8 cellular contexts compared by ENCODE assay signal in the genomic region with DNA sequence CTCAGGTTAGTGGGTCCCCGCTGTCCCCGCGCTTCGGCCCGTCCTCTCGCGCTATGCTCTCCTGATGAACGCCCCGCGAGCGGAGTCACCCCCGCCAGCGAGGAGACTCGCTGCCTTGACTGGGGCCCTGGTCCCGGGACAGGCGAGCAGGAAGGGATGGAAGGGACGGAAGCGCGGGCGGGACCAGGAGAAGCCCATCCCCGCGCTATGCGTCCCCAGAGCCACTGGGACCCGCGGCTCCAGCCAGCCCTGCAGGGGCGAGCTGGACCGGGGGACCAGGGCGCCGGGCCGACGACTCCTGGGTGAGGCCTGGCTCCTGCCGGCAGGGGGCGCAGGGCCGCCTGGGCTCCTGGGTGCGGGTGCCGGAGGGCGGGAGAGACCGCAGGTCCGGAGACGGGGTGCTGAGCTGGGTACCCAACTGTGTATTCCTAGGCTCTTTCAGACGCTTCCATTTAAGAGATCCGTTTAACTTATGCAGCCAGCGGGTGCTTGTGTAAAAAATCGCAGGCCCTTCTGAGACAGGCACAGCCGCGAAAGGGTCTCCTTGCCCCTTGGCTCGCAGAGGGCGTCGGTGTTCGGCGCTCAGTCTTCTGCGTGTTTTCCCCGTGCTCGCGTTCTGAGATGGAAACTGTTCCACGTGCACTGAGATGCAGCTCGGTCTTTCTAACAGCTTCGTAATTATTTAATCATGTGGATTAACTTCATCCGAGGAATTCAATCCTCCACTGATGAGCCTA. TPM values are rescaled to one million over a fixed set of nuclear protein-coding genes. Genes with fewer than 3 reads are reported as not detected.
DNase-seq lines count a peak whose midpoint lies in the region; ATAC-seq and TF ChIP-seq lines count a peak whose summit lies in the region.

No MANE protein-coding gene starts in this region.

- DNase-seq in A172 (ENCODE audit: low spot score) = peak; percentile 19
- DNase-seq in NCI-H69 (lab: John Stamatoyannopoulos, UW) = peak; percentile 61
- peak; percentile 71 for DNase-seq in activated T-cell treated with anti-CD3 and anti-CD28 coated beads for 24 hours (ENCODE audit: low read depth)
- DNase-seq in epidermal melanocyte (ENCODE audit: insufficient read length, low spot score) = peak; percentile 82
- peak; percentile 55 for DNase-seq in middle frontal gyrus (ENCODE audit: extremely low spot score, low spot score)
- DNase-seq in stimulated activated CD8-positive, alpha-beta memory T cell treated with anti-CD3 and anti-CD28 coated beads, Interleukin-15, amount 100 ng/mL, for 48 hours (ENCODE audit: low read depth in 2 of 2) = peak; percentile 59 to 66

- TF ChIP-seq POLR2A in GM18505 (IDR thresholded peaks at IDR 0.05; ENCODE audit: borderline replicate concordance, extremely low read depth, insufficient read depth, insufficient read length) = no peak

- ATAC-seq in GM18505 (IDR thresholded peaks at IDR 0.05; ENCODE audit: unreplicated experiment) (peak; percentile 89), HG03039 (IDR thresholded peaks at IDR 0.05; ENCODE audit: unreplicated experiment) (peak; percentile 69)

RNA-seq across cellular contexts. Expression of a gene that starts 0.6 kb away (rescaled TPM):
- total RNA-seq in A172 (2014; rRNA removed; shearing (Covaris generic)) = 0.26 and 0.29 TPM in 2 replicates

RNA-seq across cellular contexts. Expression of a gene that starts 6.1 kb away (rescaled TPM):
- 2.3 and 3.4 TPM in 2 replicates for total RNA-seq in A172 (2014; rRNA removed; shearing (Covaris generic))

RNA-seq across cellular contexts. Expression of a gene that starts 6.2 kb away (rescaled TPM):
- total RNA-seq in A172 (2014; rRNA removed; shearing (Covaris generic)) = 3.8 and 11.5 TPM in 2 replicates

RNA-seq across cellular contexts. Expression of a gene that starts 24.2 kb away (rescaled TPM):
- not detected in 2 replicates for total RNA-seq in A172 (2014; rRNA removed; shearing (Covaris generic))

Comparison
In these comparisons a context has a peak if more than half of its experiments do, and no peak if none do; other contexts are left out.
1. Peak in every context shown above with its lines: DNase-seq and ATAC-seq.
2. DNase-seq: peak in every context shown above with its lines; median percentile 82 in epidermal melanocyte; 71 in activated T-cell treated with anti-CD3 and anti-CD28 coated beads for 24 hours; 62 in stimulated activated CD8-positive, alpha-beta memory T cell treated with anti-CD3 and anti-CD28 coated beads, Interleukin-15, amount 100 ng/mL, for 48 hours; 61 in NCI-H69; 55 in middle frontal gyrus; 19 in A172.